In the genomic region with DNA sequence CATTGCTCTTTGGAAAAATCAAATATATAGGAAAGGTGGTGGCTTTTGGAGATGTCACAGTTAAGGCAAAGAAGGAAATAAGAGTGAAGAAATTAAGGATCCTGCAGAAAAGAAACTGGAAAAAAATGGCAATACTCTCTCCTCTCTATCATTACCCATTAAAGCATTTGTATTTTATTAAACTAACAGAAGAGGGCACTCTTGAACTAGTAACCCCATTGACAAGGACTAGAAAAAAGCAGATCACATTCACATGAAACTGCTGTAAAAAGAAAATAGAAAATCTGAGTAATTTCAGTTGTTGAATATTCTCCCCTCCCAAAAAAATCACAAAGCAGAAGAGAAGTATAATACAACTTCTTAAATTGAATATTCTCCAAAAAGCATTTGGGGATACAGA, we compare ENCODE assay signal across 10 cellular contexts.
DNase-seq lines count a peak whose midpoint lies in the region; ATAC-seq and TF ChIP-seq lines count a peak whose summit lies in the region.
"Had no signal": no experiment of that assay in that cellular context is flagged by ENCODE, and none has a peak within 500 bp of the region (broad histone marks: within the 10 kb centered on the region; RNA-seq: fewer than 3 reads in every experiment).

No MANE protein-coding gene starts in this region.

- H3K27me3 ChIP-seq in OCI-LY1 (ENCODE audit: insufficient read depth, low read length) (no peaks in the 10 kb centered on the region), brain microvascular endothelial cell (replicated peaks) (no peaks in the 10 kb centered on the region)

- H3K79me2 ChIP-seq in OCI-LY1 (ENCODE audit: insufficient read depth, low read length) = no peaks in the 10 kb centered on the region

- H3K9me2 ChIP-seq in OCI-LY1 (ENCODE audit: low read depth, low read length) = no peaks in the 10 kb centered on the region

- no peak overlapping the region for H2AFZ ChIP-seq in OCI-LY1 (ENCODE audit: low read length)

- H3K9ac ChIP-seq in OCI-LY1 (ENCODE audit: low read length) = no peak overlapping the region

- no peaks in the 10 kb centered on the region for H3K9me3 Mint-ChIP-seq in endothelial cell (ENCODE audit: unreplicated experiment)
- no peaks in the 10 kb centered on the region for H3K9me3 Mint-ChIP-seq in glutamatergic neuron (ENCODE audit: unreplicated experiment)

- in situ Hi-C loops in brain microvascular endothelial cell (cut with HindIII; ENCODE audit: low pct_ligation_motif_present, low sequenced_read_pairs) = no loop called here

- H3K36me3 ChIP-seq in OCI-LY1 (ENCODE audit: insufficient read depth, low read length) (no peaks in the 10 kb centered on the region), brain microvascular endothelial cell (replicated peaks) (no peaks in the 10 kb centered on the region)

- no peak overlapping the region for H3K4me3 ChIP-seq in HFF-Myc (replicated peaks; ENCODE audit: low read depth, low read length)
- H3K4me3 ChIP-seq in OCI-LY1 (ENCODE audit: low read depth, low read length, poor library complexity, severe bottlenecking) = no peak overlapping the region
- H3K4me3 ChIP-seq in fibroblast of mammary gland (ENCODE audit: control insufficient read depth, low read depth, low read length) = no peak overlapping the region
- H3K4me3 ChIP-seq in brain microvascular endothelial cell (ENCODE audit: low read depth, low read length) = no peak overlapping the region

- TF ChIP-seq CTCF in C4-2B (conservative IDR thresholded peaks at IDR 0.05) (peak; percentile 56), HFF-Myc (IDR thresholded peaks at IDR 0.05; ENCODE audit: low read depth, low read length, missing control alignments) (no peak), OCI-LY1 (IDR thresholded peaks at IDR 0.05; ENCODE audit: low read length) (peak; percentile 43), fibroblast of mammary gland (conservative IDR thresholded peaks at IDR 0.05; ENCODE audit: control insufficient read depth, insufficient read depth, low read depth, low read length) (peak; percentile 4), brain microvascular endothelial cell (IDR thresholded peaks at IDR 0.05; ENCODE audit: low read depth, low read length, missing control alignments) (no peak), endothelial cell (IDR thresholded peaks at IDR 0.05; ENCODE audit: unreplicated experiment) (no peak), omental fat pad (IDR thresholded peaks at IDR 0.05) (no peak), glutamatergic neuron (IDR thresholded peaks at IDR 0.05; ENCODE audit: partially characterized antibody, unreplicated experiment) (no peak)

- H3K27me3 Mint-ChIP-seq in endothelial cell (ENCODE audit: unreplicated experiment) (no peaks in the 10 kb centered on the region), glutamatergic neuron (ENCODE audit: unreplicated experiment) (no peaks in the 10 kb centered on the region)
- H3K27me3 Mint-ChIP-seq: activated CD4-positive, alpha-beta memory T cell treated with anti-CD3 and anti-CD28 coated beads for 36 hours had no signal

- H3K4me1 Mint-ChIP-seq in endothelial cell (ENCODE audit: unreplicated experiment) (no peaks in the 10 kb centered on the region), glutamatergic neuron (ENCODE audit: low read depth, unreplicated experiment) (no peaks in the 10 kb centered on the region)

- H3K4me1 ChIP-seq in OCI-LY1 (ENCODE audit: insufficient read depth, low read length, severe bottlenecking) = no peaks in the 10 kb centered on the region

- DNase-seq in HFF-Myc (ENCODE audit: extremely low read depth, low read depth) (peak; percentile 9), fibroblast of mammary gland (ENCODE audit: low read depth) (peak; percentile 11), brain microvascular endothelial cell (no peak), endothelial cell (ENCODE audit: low spot score) (no peak), omental fat pad (ENCODE audit: low spot score) (no peak), glutamatergic neuron (no peak)
- DNase-seq: activated CD4-positive, alpha-beta memory T cell treated with anti-CD3 and anti-CD28 coated beads for 36 hours; GDM1 had no signal

- H3F3A ChIP-seq in OCI-LY1 (ENCODE audit: insufficient read depth, low read length) = no peaks in the 10 kb centered on the region

- H3K36me3 Mint-ChIP-seq in endothelial cell (ENCODE audit: low read depth, unreplicated experiment) (no peaks in the 10 kb centered on the region), glutamatergic neuron (ENCODE audit: unreplicated experiment) (no peaks in the 10 kb centered on the region)
- H3K36me3 Mint-ChIP-seq: activated CD4-positive, alpha-beta memory T cell treated with anti-CD3 and anti-CD28 coated beads for 36 hours had no signal

- ATAC-seq in omental fat pad (ENCODE audit: low FRiP score) = no peak

- H4K20me1 ChIP-seq in OCI-LY1 (ENCODE audit: insufficient read depth, low read length) = no peaks in the 10 kb centered on the region

- H3K4me3 Mint-ChIP-seq in endothelial cell (ENCODE audit: unreplicated experiment) (no peak overlapping the region), glutamatergic neuron (ENCODE audit: unreplicated experiment) (no peak overlapping the region)
- H3K4me3 Mint-ChIP-seq: activated CD4-positive, alpha-beta memory T cell treated with anti-CD3 and anti-CD28 coated beads for 36 hours had no signal

- H3K27ac ChIP-seq in C4-2B = no peak overlapping the region
- H3K27ac ChIP-seq in OCI-LY1 (ENCODE audit: low read depth, low read length, poor library complexity, severe bottlenecking) = no peak overlapping the region
- no peak overlapping the region for H3K27ac ChIP-seq in brain microvascular endothelial cell

- H3K27ac Mint-ChIP-seq in endothelial cell (ENCODE audit: unreplicated experiment) (no peak overlapping the region), glutamatergic neuron (ENCODE audit: unreplicated experiment) (no peak overlapping the region)
- H3K27ac Mint-ChIP-seq: activated CD4-positive, alpha-beta memory T cell treated with anti-CD3 and anti-CD28 coated beads for 36 hours had no signal

- no peaks in the 10 kb centered on the region for H3K9me3 ChIP-seq in OCI-LY1 (ENCODE audit: low read length)

- no peak overlapping the region for H3K4me2 ChIP-seq in OCI-LY1 (ENCODE audit: low read length)

Comparison
In these comparisons a context has a peak if more than half of its experiments do, and no peak if none do; other contexts are left out.
1. CTCF ChIP-seq: peak in C4-2B (single experiment), OCI-LY1 (single experiment) and fibroblast of mammary gland (single experiment); none in HFF-Myc (single experiment), brain microvascular endothelial cell (single experiment), endothelial cell (single experiment), omental fat pad (0 of 3) and glutamatergic neuron (single experiment).
2. DNase-seq: peak in HFF-Myc (single experiment) and fibroblast of mammary gland (single experiment); none in brain microvascular endothelial cell (single experiment), endothelial cell (single experiment), omental fat pad (single experiment) and glutamatergic neuron (single experiment).